ENCODE assay signal across 8 cellular contexts in genomic region chr5:172453986-172454354, GRCh38. TPM values are rescaled to one million over a fixed set of nuclear protein-coding genes. Genes with fewer than 3 reads are reported as not detected.
DNase-seq lines count a peak whose midpoint lies in the region; ATAC-seq and TF ChIP-seq lines count a peak whose summit lies in the region.

No MANE protein-coding gene starts in this region.

- peak overlapping the region; percentile 58 for H3K4me3 Mint-ChIP-seq in activated T-helper 1 cell treated with anti-CD3 and anti-CD28 coated beads, Interleukin-12 subunit alpha, Interleukin-12 subunit beta, Interleukin-2, Interleukin-4 antibody, amounts not matched to agents 30 ng/mL and 10 ng/mL and 1 ng/mL, durations not matched to agents 14 hours and 24 hours and 36 hours

- intact Hi-C loops in activated T-helper 1 cell treated with anti-CD3 and anti-CD28 coated beads, Interleukin-12 subunit alpha, Interleukin-12 subunit beta, Interleukin-2, Interleukin-4 antibody, amounts not matched to agents 30 ng/mL and 10 ng/mL and 1 ng/mL, durations not matched to agents 14 hours and 24 hours and 36 hours (cut with micrococcal nuclease), result no loop called here
- intact Hi-C loops in heart right ventricle (cut with DNase I), result loop anchor here in 3 of 10 donors (5.0 to 10.0 kb wide), 4 partner anchors 37 to 172 kb away; partner anchors contain the start of gene UBTD2 (in 2 of the 3)
- intact Hi-C loops in prostate gland (cut with DNase I), result loop anchor here (5.0 to 10.0 kb wide), 2 partner anchors 42 to 169 kb away; partner anchors contain the start of gene UBTD2

- H3K9me3 ChIP-seq in HEK293 (ENCODE audit: control insufficient read depth, insufficient read depth, low read depth, low read length) (no peaks in the 10 kb centered on the region), heart right ventricle (no peaks in the 10 kb centered on the region), prostate gland (no peaks in the 10 kb centered on the region)

- peak; percentile 63 for DNase-seq in Ammon's horn (ENCODE audit: low spot score)
- no peak for DNase-seq in activated T-helper 1 cell treated with anti-CD3 and anti-CD28 coated beads, Interleukin-12 subunit alpha, Interleukin-12 subunit beta, Interleukin-2, Interleukin-4 antibody, amounts not matched to agents 30 ng/mL and 10 ng/mL and 1 ng/mL, durations not matched to agents 14 hours and 24 hours and 36 hours (ENCODE audit: low spot score)
- DNase-seq in heart right ventricle, result peak; percentile 57 to 65
- no peak for DNase-seq in prostate gland (ENCODE audit: low spot score)
- no peak for DNase-seq in SKM-1 (lab: John Stamatoyannopoulos, UW; ENCODE audit: unreplicated experiment)
- DNase-seq in stimulated activated naive CD4-positive, alpha-beta T cell treated with Interleukin-2 at 50 U/mL for 16 hours (lab: John Stamatoyannopoulos, UW), result no peak

- peak overlapping the region; percentile 65 for H3K4me3 ChIP-seq in HEK293 (ENCODE audit: low read depth, low read length)
- H3K4me3 ChIP-seq in heart right ventricle, result peak overlapping the region; percentile 67 to 94 (median 82)
- H3K4me3 ChIP-seq in prostate gland, result peak overlapping the region; percentile 80 to 92

- no peaks in the 10 kb centered on the region; the same call in 1 of the 2 replicates for H3K4me1 ChIP-seq in HEK293 (ENCODE audit: control insufficient read depth, insufficient read depth, low read length)
- H3K4me1 ChIP-seq in heart right ventricle, result peaks cover 6 to 70% (median 40%) of the 10 kb centered on the region in 9 donors
- H3K4me1 ChIP-seq in prostate gland (replicated peaks), result peaks cover 5% of the 10 kb centered on the region

- TF ChIP-seq CTCF in HEK293 (tag by site-specific recombination; IDR thresholded peaks at IDR 0.05) (no peak), heart right ventricle (IDR thresholded peaks at IDR 0.05) (no peak), prostate gland (IDR thresholded peaks at IDR 0.05) (no peak)

- ATAC-seq in heart right ventricle (peak; percentile 2 to 40 (median 16)), GM18867 (IDR thresholded peaks at IDR 0.05; ENCODE audit: unreplicated experiment) (no peak)

- H3K36me3 ChIP-seq in HEK293 (ENCODE audit: control insufficient read depth in 2 of 2, insufficient read depth in 1 of 2, low read length in 2 of 2) (no peaks in the 10 kb centered on the region), heart right ventricle (no peaks in the 10 kb centered on the region), prostate gland (no peaks in the 10 kb centered on the region)

- no peaks in the 10 kb centered on the region for H3K36me3 Mint-ChIP-seq in activated T-helper 1 cell treated with anti-CD3 and anti-CD28 coated beads, Interleukin-12 subunit alpha, Interleukin-12 subunit beta, Interleukin-2, Interleukin-4 antibody, amounts not matched to agents 30 ng/mL and 10 ng/mL and 1 ng/mL, durations not matched to agents 14 hours and 24 hours and 36 hours (ENCODE audit: low read depth)

- no peaks in the 10 kb centered on the region for H3K9me3 Mint-ChIP-seq in activated T-helper 1 cell treated with anti-CD3 and anti-CD28 coated beads, Interleukin-12 subunit alpha, Interleukin-12 subunit beta, Interleukin-2, Interleukin-4 antibody, amounts not matched to agents 30 ng/mL and 10 ng/mL and 1 ng/mL, durations not matched to agents 14 hours and 24 hours and 36 hours

- H3K27me3 Mint-ChIP-seq in activated T-helper 1 cell treated with anti-CD3 and anti-CD28 coated beads, Interleukin-12 subunit alpha, Interleukin-12 subunit beta, Interleukin-2, Interleukin-4 antibody, amounts not matched to agents 30 ng/mL and 10 ng/mL and 1 ng/mL, durations not matched to agents 14 hours and 24 hours and 36 hours (ENCODE audit: insufficient read depth), result peaks cover 48% of the 10 kb centered on the region

- H3K27ac ChIP-seq in HEK293 (ENCODE audit: extremely low read depth, low read depth, low read length) (peak overlapping the region; percentile 73; the same call in 1 of the 2 replicates), heart right ventricle (peak overlapping the region; percentile 65 to 91 (median 83)), prostate gland (peak overlapping the region; percentile 81 to 85)

- POLR2A ChIA-PET in HEK293 (lab: Yijun Ruan, JAX), result interaction anchor here (0.5 kb wide), 1 partner anchor 230 kb away, joined by 3 read pairs; no protein-coding TSS in a partner anchor

- H3K27me3 ChIP-seq in heart right ventricle, result peaks cover 0 to 25% (median 0%) of the 10 kb centered on the region in 7 donors
- H3K27me3 ChIP-seq in prostate gland (replicated peaks; ENCODE audit: insufficient read depth), result no peaks in the 10 kb centered on the region

- 0 to 1% methylated on average over 21 to 34 of the region's 34 CpGs for WGBS in heart right ventricle, 2 donors
- WGBS in prostate gland, result 2% methylated on average over 34 of the region's 34 CpGs

- no peak overlapping the region for H3K27ac Mint-ChIP-seq in activated T-helper 1 cell treated with anti-CD3 and anti-CD28 coated beads, Interleukin-12 subunit alpha, Interleukin-12 subunit beta, Interleukin-2, Interleukin-4 antibody, amounts not matched to agents 30 ng/mL and 10 ng/mL and 1 ng/mL, durations not matched to agents 14 hours and 24 hours and 36 hours

- H3K4me1 Mint-ChIP-seq in activated T-helper 1 cell treated with anti-CD3 and anti-CD28 coated beads, Interleukin-12 subunit alpha, Interleukin-12 subunit beta, Interleukin-2, Interleukin-4 antibody, amounts not matched to agents 30 ng/mL and 10 ng/mL and 1 ng/mL, durations not matched to agents 14 hours and 24 hours and 36 hours (ENCODE audit: low read depth), result peaks cover 6% of the 10 kb centered on the region

- no peak for TF ChIP-seq POLR2A in prostate gland (IDR thresholded peaks at IDR 0.05)

- CTCF ChIA-PET in HEK293 (lab: Yijun Ruan, JAX), result no interaction called here

TF ChIP-seq in HEK293, 187 proteins besides CTCF, POLR2A, EP300 and RAD21 (continues in another document):
- TF ChIP-seq ZNF350 (tag by site-specific recombination; IDR thresholded peaks at IDR 0.05) (no peak), ZNF157 (tag by site-specific recombination; IDR thresholded peaks at IDR 0.05) (no peak), FEZF1 (tag by site-specific recombination; IDR thresholded peaks at IDR 0.05) (no peak), ZBTB17 (tag by site-specific recombination; IDR thresholded peaks at IDR 0.05) (no peak), WT1 (tag by site-specific recombination; IDR thresholded peaks at IDR 0.05) (peak; percentile 45), REPIN1 (tag by site-specific recombination; IDR thresholded peaks at IDR 0.05; ENCODE audit: low read depth) (no peak), ZBTB7A (tag by site-specific recombination; IDR thresholded peaks at IDR 0.05; ENCODE audit: low read depth) (no peak), KLF9 (tag by site-specific recombination; IDR thresholded peaks at IDR 0.05; ENCODE audit: low read depth) (0 out of 2 replicates have a peak, but pooled peaks have one; percentile 28), YY2 (tag by site-specific recombination; IDR thresholded peaks at IDR 0.05) (no peak), ZNF701 (tag by site-specific recombination; IDR thresholded peaks at IDR 0.05) (no peak), ZNF248 (tag by site-specific recombination; IDR thresholded peaks at IDR 0.05) (no peak), ZNF24 (tag by site-specific recombination; IDR thresholded peaks at IDR 0.05) (no peak), ZNF341 (tag by site-specific recombination; IDR thresholded peaks at IDR 0.05; ENCODE audit: low read depth) (no peak), ZNF398 (tag by site-specific recombination; IDR thresholded peaks at IDR 0.05) (peak; percentile 91)

RNA-seq across cellular contexts. Expression of gene SH3PXD2B, which starts 0.4 kb away (rescaled TPM):
- total RNA-seq in activated T-helper 1 cell treated with anti-CD3 and anti-CD28 coated beads, Interleukin-12 subunit alpha, Interleukin-12 subunit beta, Interleukin-2, Interleukin-4 antibody, amounts not matched to agents 30 ng/mL and 10 ng/mL and 1 ng/mL, durations not matched to agents 14 hours and 24 hours and 36 hours, result 0.26 and 0.32 TPM in 2 replicates
- 10 to 100 TPM in 2 of 10 donors, 1 to 10 TPM in 8; 2.9 to 12.5 (median 5.9) TPM for total RNA-seq in heart right ventricle
- 1 to 10 TPM; 1.8 to 5.7 TPM for polyA plus RNA-seq in heart right ventricle
- total RNA-seq in prostate gland, result 10 to 100 TPM; 15.8 to 38.0 TPM

Comparison
In these comparisons a context has a peak if more than half of its experiments do, and no peak if none do; other contexts are left out.
1. DNase-seq: peak in Ammon's horn (single experiment) and heart right ventricle (2 of 2); none in activated T-helper 1 cell treated with anti-CD3 and anti-CD28 coated beads, Interleukin-12 subunit alpha, Interleukin-12 subunit beta, Interleukin-2, Interleukin-4 antibody, amounts not matched to agents 30 ng/mL and 10 ng/mL and 1 ng/mL, durations not matched to agents 14 hours and 24 hours and 36 hours (single experiment), prostate gland (single experiment), SKM-1 (single experiment) and stimulated activated naive CD4-positive, alpha-beta T cell treated with Interleukin-2 at 50 U/mL for 16 hours (single experiment).
2. Peak in every context shown above with its lines, with median percentiles within 50 percentile points of each other: H3K27ac ChIP-seq and H3K4me3 ChIP-seq.